In the genomic region with DNA sequence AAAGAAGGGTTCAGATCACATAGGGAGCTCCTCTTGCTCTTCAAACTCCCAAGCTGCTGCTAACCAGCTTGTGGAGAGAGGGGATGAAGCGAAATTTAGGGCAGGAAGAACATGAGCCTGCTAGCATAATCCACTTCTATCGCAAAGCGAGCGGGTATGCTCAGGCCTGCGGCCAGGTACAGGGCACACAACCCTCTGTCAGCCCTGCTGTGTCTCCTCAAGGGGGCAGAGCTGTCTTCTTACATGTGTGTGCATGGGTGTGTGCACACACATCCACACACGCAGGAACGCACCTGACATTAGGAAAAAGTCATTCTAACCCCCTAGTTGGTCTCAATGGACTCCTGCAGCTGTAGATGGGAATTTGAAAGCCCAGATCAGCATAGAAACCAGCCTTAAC, we compare ENCODE assay signal across 9 cellular contexts.
A peak's percentile ranks its signal among the peaks of the same experiment; 100 is the strongest.
DNase-seq lines count a peak whose midpoint lies in the region; TF ChIP-seq lines count a peak whose summit lies in the region.
"Had no signal": no experiment of that assay in that cellular context is flagged by ENCODE, and none has a peak within 500 bp of the region (broad histone marks: within the 10 kb centered on the region; RNA-seq: fewer than 3 reads in every experiment).

No MANE protein-coding gene starts in this region.

- TF ChIP-seq CTCF in OCI-LY3 (IDR thresholded peaks at IDR 0.05; ENCODE audit: low read depth, low read length) (peak; percentile 76), ovary (IDR thresholded peaks at IDR 0.05) (peak in 2 of 3 donors; percentile 24), lower leg skin (IDR thresholded peaks at IDR 0.05) (no peak)

- H3K27ac ChIP-seq in OCI-LY3 (ENCODE audit: low read length), result no peak overlapping the region
- no peak overlapping the region for H3K27ac ChIP-seq in ovary

- WGBS in ovary, 3 donors, result 75 to 82% (median 78%) methylated on average over 7 of the region's 7 CpGs
- 76 to 81% methylated on average over 7 of the region's 7 CpGs for WGBS in lower leg skin, 2 donors

- no peak for TF ChIP-seq EP300 in ovary (IDR thresholded peaks at IDR 0.05)

- no peaks in the 10 kb centered on the region for H3K27me3 ChIP-seq in OCI-LY3 (ENCODE audit: low read depth, low read length)
- no peaks in the 10 kb centered on the region for H3K27me3 ChIP-seq in ovary

- no peaks in the 10 kb centered on the region for H4K20me1 ChIP-seq in OCI-LY3 (ENCODE audit: insufficient read depth, low read length)

- intact Hi-C loops in ovary (cut with DNase I) (loop anchor here in 3 of 4 donors (2.0 to 10.0 kb wide), 6 partner anchors 60 to 160 kb away; partner anchors contain the start of gene PPP1R3C (in 1 of the 3)), lower leg skin (cut with DNase I; ENCODE audit: low total_unique reads) (no loop called here)

- H3K9me3 ChIP-seq in OCI-LY3 (ENCODE audit: insufficient read depth, low read length), result no peaks in the 10 kb centered on the region
- no peaks in the 10 kb centered on the region for H3K9me3 ChIP-seq in ovary

- TF ChIP-seq POLR2A in ovary (IDR thresholded peaks at IDR 0.05) (no peak), lower leg skin (IDR thresholded peaks at IDR 0.05) (no peak)

- H3K4me2 ChIP-seq in OCI-LY3 (ENCODE audit: low read length), result no peak overlapping the region

- no peaks in the 10 kb centered on the region for H3K79me2 ChIP-seq in OCI-LY3 (ENCODE audit: low read length)

- H3K4me1 ChIP-seq in OCI-LY3 (ENCODE audit: low read length), result peaks cover 19% of the 10 kb centered on the region
- H3K4me1 ChIP-seq in ovary (ENCODE audit: insufficient read depth), result no peaks in the 10 kb centered on the region

- H3K36me3 ChIP-seq in OCI-LY3 (replicated peaks; ENCODE audit: low read depth, low read length), result no peaks in the 10 kb centered on the region
- no peaks in the 10 kb centered on the region for H3K36me3 ChIP-seq in ovary

- no peak overlapping the region for H3K9ac ChIP-seq in OCI-LY3 (ENCODE audit: low read length)

- peak; percentile 23 for DNase-seq in ELR (ENCODE audit: low read depth)
- peak; percentile 26 for DNase-seq in fibroblast of gingiva (ENCODE audit: low read depth)
- peak in 4 of 5 donors; percentile 23 to 48 (median 40) for DNase-seq in ovary
- DNase-seq in lower leg skin (ENCODE audit: low spot score in 2 of 2), result no peak
- DNase-seq in activated T-cell treated with anti-CD3 and anti-CD28 coated beads, Interleukin-2, amount 50 U/mL, for 1 hour, result no peak
- no peak for DNase-seq in COR-L47 (lab: John Stamatoyannopoulos, UW)
- no peak for DNase-seq in SW480 (ENCODE audit: low spot score)
- DNase-seq: activated naive CD4-positive, alpha-beta T cell treated with anti-CD3 and anti-CD28 coated beads, Interleukin-2, amount 10 ng/mL, durations not matched to agents 7 days and 5 days had no signal

- no peak overlapping the region for H2AFZ ChIP-seq in OCI-LY3 (ENCODE audit: low read depth, low read length)

- H3K4me3 ChIP-seq in OCI-LY3 (ENCODE audit: low read length), result no peak overlapping the region
- H3K4me3 ChIP-seq in ovary, result no peak overlapping the region
- no peak overlapping the region for H3K4me3 ChIP-seq in lower leg skin (ENCODE audit: low read depth, poor library complexity, severe bottlenecking)

Comparison
In these comparisons a context has a peak if more than half of its experiments do, and no peak if none do; other contexts are left out.
1. DNase-seq: peak in ELR (single experiment), fibroblast of gingiva (single experiment) and ovary (4 of 5); none in lower leg skin (0 of 2), activated T-cell treated with anti-CD3 and anti-CD28 coated beads, Interleukin-2, amount 50 U/mL, for 1 hour (single experiment), COR-L47 (single experiment) and SW480 (single experiment).
2. CTCF ChIP-seq: peak in OCI-LY3 (single experiment) and ovary (2 of 3); none in lower leg skin (0 of 3).